ENCODE assay signal across 22 cellular contexts in the genomic region with DNA sequence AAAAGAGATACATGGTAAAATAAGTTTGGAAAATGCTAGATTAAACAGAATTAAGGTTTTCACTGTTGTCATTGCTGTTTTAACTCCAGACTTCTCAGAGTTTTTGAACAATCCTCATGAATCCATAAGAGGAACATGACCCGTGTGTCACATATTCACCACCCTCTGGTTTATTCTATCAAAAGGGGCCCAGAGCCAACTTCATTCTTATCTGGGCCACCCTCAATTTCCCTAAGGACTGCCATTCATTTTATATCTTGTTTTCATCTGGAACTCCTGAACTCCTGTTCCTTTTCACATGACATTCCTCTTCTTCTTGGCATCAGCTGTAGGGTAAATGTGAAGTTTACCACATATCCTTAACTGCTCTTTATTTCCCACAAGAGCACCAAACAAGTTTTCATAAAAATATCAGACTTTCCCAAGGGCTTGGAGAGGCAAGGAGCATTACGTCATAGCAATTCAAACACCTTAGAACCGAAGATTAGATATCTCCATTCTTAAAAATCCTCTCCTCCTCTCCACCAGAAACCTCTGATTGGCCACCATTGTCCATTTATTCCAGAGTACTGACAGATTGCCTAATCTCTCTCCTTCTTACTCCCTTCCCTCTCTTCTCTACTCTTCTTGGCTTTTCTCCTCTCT.
DNase-seq lines count a peak whose midpoint lies in the region; ATAC-seq and TF ChIP-seq lines count a peak whose summit lies in the region.
"Had no signal": no experiment of that assay in that cellular context is flagged by ENCODE, and none has a peak within 500 bp of the region (broad histone marks: within the 10 kb centered on the region; RNA-seq: fewer than 3 reads in every experiment).

No MANE protein-coding gene starts in this region.

- no peaks in the 10 kb centered on the region for H3K9me3 ChIP-seq in left ventricle myocardium inferior (replicated peaks)
- H3K9me3 ChIP-seq: BLaER1 treated with 17β-estradiol and CSF1 and Interleukin-3, amounts not matched to agents 10 nM and 100 nM had no signal

- intact Hi-C loops in left ventricle myocardium inferior (cut with micrococcal nuclease): loop anchor here (10.0 kb wide), 1 partner anchor 117 kb away; no protein-coding TSS in a partner anchor
- intact Hi-C loops in Right ventricle myocardium superior (cut with DNase I): loop anchor here (10.0 kb wide), 1 partner anchor 117 kb away; no protein-coding TSS in a partner anchor
- intact Hi-C loops in dendritic cell treated with granulocyte-macrophage colony-stimulating factor and Interleukin-4, amounts not matched to agents 40 ng/mL and 50 ng/mL, for 4 days (cut with micrococcal nuclease): no loop called here

- H3K4me3 Mint-ChIP-seq in activated T-cell treated with anti-CD3 and anti-CD28 coated beads, Interleukin-2, amount 50 U/mL, for 72 hours: no peak overlapping the region
- no peak overlapping the region for H3K4me3 Mint-ChIP-seq in dendritic cell treated with granulocyte-macrophage colony-stimulating factor and Interleukin-4, amounts not matched to agents 40 ng/mL and 50 ng/mL, for 4 days
- H3K4me3 Mint-ChIP-seq: B cell; CD14-positive monocyte; CD4-positive, alpha-beta T cell; CD8-positive, alpha-beta memory T cell had no signal

- TF ChIP-seq CTCF in left ventricle myocardium inferior (IDR thresholded peaks at IDR 0.05; ENCODE audit: borderline replicate concordance): no peak
- no peak for TF ChIP-seq CTCF in fibroblast of pulmonary artery (IDR thresholded peaks at IDR 0.05; ENCODE audit: low read length, missing control alignments)

- no peaks in the 10 kb centered on the region for H3K36me3 ChIP-seq in left ventricle myocardium inferior
- H3K36me3 ChIP-seq: BLaER1 treated with 17β-estradiol and CSF1 and Interleukin-3, amounts not matched to agents 10 nM and 100 nM had no signal

- H3K27ac ChIP-seq in left ventricle myocardium inferior (replicated peaks): peak overlapping the region; percentile 31
- H3K27ac ChIP-seq: 22Rv1; BLaER1 treated with 17β-estradiol and CSF1 and Interleukin-3, amounts not matched to agents 10 nM and 100 nM; GM23248 had no signal

- no peaks in the 10 kb centered on the region for H3K36me3 Mint-ChIP-seq in activated T-cell treated with anti-CD3 and anti-CD28 coated beads, Interleukin-2, amount 50 U/mL, for 72 hours (ENCODE audit: insufficient read depth in 2 of 2)
- no peaks in the 10 kb centered on the region for H3K36me3 Mint-ChIP-seq in dendritic cell treated with granulocyte-macrophage colony-stimulating factor and Interleukin-4, amounts not matched to agents 40 ng/mL and 50 ng/mL, for 4 days (ENCODE audit: low read depth)
- H3K36me3 Mint-ChIP-seq: CD14-positive monocyte; CD8-positive, alpha-beta memory T cell had no signal

- DNase-seq in activated T-cell treated with anti-CD3 and anti-CD28 coated beads, Interleukin-2, amount 50 U/mL, for 72 hours: no peak
- no peak for DNase-seq in activated T-cell treated with anti-CD3 and anti-CD28 coated beads, Interleukin-2, amount 50 U/mL, for 48 hours
- DNase-seq in left ventricle myocardium inferior: no peak
- no peak for DNase-seq in Right ventricle myocardium superior
- DNase-seq in fibroblast of pulmonary artery (ENCODE audit: low read depth): peak; percentile 21
- DNase-seq in SHP77 treated with DMSO at 0.1 percent for 48 hours (lab: John Stamatoyannopoulos, UW): no peak
- no peak for DNase-seq in activated naive CD4-positive, alpha-beta T cell treated with anti-CD3 and anti-CD28 coated beads, Interleukin-2, amount 50 U/mL, for 16 hours
- DNase-seq: CD4-positive, alpha-beta T cell; CD8-positive, alpha-beta memory T cell; DMS 273 treated with DMSO at 0.1 percent for 48 hours; DMS79; EL; GDM1; GM23248; H7; HCEC 1CT had no signal

- H3K9me3 Mint-ChIP-seq in activated T-cell treated with anti-CD3 and anti-CD28 coated beads, Interleukin-2, amount 50 U/mL, for 72 hours: no peaks in the 10 kb centered on the region
- no peaks in the 10 kb centered on the region for H3K9me3 Mint-ChIP-seq in dendritic cell treated with granulocyte-macrophage colony-stimulating factor and Interleukin-4, amounts not matched to agents 40 ng/mL and 50 ng/mL, for 4 days
- H3K9me3 Mint-ChIP-seq: CD4-positive, alpha-beta T cell had no signal

- H3K27me3 ChIP-seq in left ventricle myocardium inferior (ENCODE audit: low read depth): no peaks in the 10 kb centered on the region
- H3K27me3 ChIP-seq: BLaER1 treated with 17β-estradiol and CSF1 and Interleukin-3, amounts not matched to agents 10 nM and 100 nM had no signal

- no peak overlapping the region for H3K4me3 ChIP-seq in left ventricle myocardium inferior
- no peak overlapping the region for H3K4me3 ChIP-seq in fibroblast of pulmonary artery (replicated peaks; ENCODE audit: low read depth, low read length)
- H3K4me3 ChIP-seq: BLaER1 treated with 17β-estradiol and CSF1 and Interleukin-3, amounts not matched to agents 10 nM and 100 nM; GM12878; GM23248 had no signal

- H3K4me1 Mint-ChIP-seq in activated T-cell treated with anti-CD3 and anti-CD28 coated beads, Interleukin-2, amount 50 U/mL, for 72 hours (ENCODE audit: low read depth): no peaks in the 10 kb centered on the region
- peaks cover 32% of the 10 kb centered on the region for H3K4me1 Mint-ChIP-seq in dendritic cell treated with granulocyte-macrophage colony-stimulating factor and Interleukin-4, amounts not matched to agents 40 ng/mL and 50 ng/mL, for 4 days (ENCODE audit: low read depth)
- H3K4me1 Mint-ChIP-seq: B cell; CD8-positive, alpha-beta memory T cell had no signal

- peaks cover 22% of the 10 kb centered on the region for H3K4me1 ChIP-seq in left ventricle myocardium inferior

- peak overlapping the region; percentile 31 for H3K27ac Mint-ChIP-seq in activated T-cell treated with anti-CD3 and anti-CD28 coated beads, Interleukin-2, amount 50 U/mL, for 72 hours
- H3K27ac Mint-ChIP-seq in dendritic cell treated with granulocyte-macrophage colony-stimulating factor and Interleukin-4, amounts not matched to agents 40 ng/mL and 50 ng/mL, for 4 days: peak overlapping the region; percentile 52
- H3K27ac Mint-ChIP-seq: B cell; CD14-positive monocyte; CD4-positive, alpha-beta T cell had no signal

- H3K27me3 Mint-ChIP-seq in activated T-cell treated with anti-CD3 and anti-CD28 coated beads, Interleukin-2, amount 50 U/mL, for 72 hours (ENCODE audit: low read depth): peaks cover 29% of the 10 kb centered on the region
- H3K27me3 Mint-ChIP-seq in dendritic cell treated with granulocyte-macrophage colony-stimulating factor and Interleukin-4, amounts not matched to agents 40 ng/mL and 50 ng/mL, for 4 days: no peaks in the 10 kb centered on the region

- no peak for ATAC-seq in activated T-cell treated with anti-CD3 and anti-CD28 coated beads, Interleukin-2, amount 50 U/mL, for 72 hours (replicated peaks in 1 of 2)
- no peak for ATAC-seq in Right ventricle myocardium superior (ENCODE audit: poor library complexity)
- ATAC-seq: GM12878 had no signal
